Comparison of ENCODE assay signal across 8 cellular contexts in genomic region chr1:21149430-21149861, GRCh38. TPM values are rescaled to one million over a fixed set of nuclear protein-coding genes. Genes with fewer than 3 reads are reported as not detected.
DNase-seq lines count a peak whose midpoint lies in the region; ATAC-seq and TF ChIP-seq lines count a peak whose summit lies in the region.

No MANE protein-coding gene starts in this region.

- H3K27ac ChIP-seq in angular gyrus (ENCODE audit: low read depth, low read length) (peak overlapping the region; percentile 82), skeletal muscle tissue (ENCODE audit: low read depth, low read length) (peak overlapping the region; percentile 46)

- H3K4me3 ChIP-seq in HFF-Myc (replicated peaks; ENCODE audit: low read depth, low read length) (no peak overlapping the region), skeletal muscle tissue (ENCODE audit: low read length in 3 of 3) (peak overlapping the region in 1 of 3 donors; percentile 26)

- TF ChIP-seq CTCF in HFF-Myc (IDR thresholded peaks at IDR 0.05; ENCODE audit: low read depth, low read length, missing control alignments), result no peak

- peaks cover 12 to 26% (median 12%) of the 10 kb centered on the region in 3 donors for H3K4me1 ChIP-seq in skeletal muscle tissue (ENCODE audit: control insufficient read depth in 3 of 3, insufficient read depth in 3 of 3, low read length in 3 of 3)

- DNase-seq in HFF-Myc (ENCODE audit: extremely low read depth, low read depth) (peak; percentile 51), left ventricle myocardium superior (no peak)
- DNase-seq in activated CD4-positive, alpha-beta T cell treated with anti-CD3 and anti-CD28 coated beads, Interleukin-2, amount 50 U/mL, for 4 hours, result no peak
- no peak for DNase-seq in stimulated activated CD8-positive, alpha-beta memory T cell treated with anti-CD3 and anti-CD28 coated beads, Interleukin-4, amount 100 ng/mL, for 48 hours

- H3K27me3 ChIP-seq in skeletal muscle tissue (ENCODE audit: control insufficient read depth in 3 of 3, insufficient read depth in 3 of 3, low read length in 3 of 3), result no peaks in the 10 kb centered on the region

- no peaks in the 10 kb centered on the region for H3K9me3 ChIP-seq in skeletal muscle tissue (ENCODE audit: control insufficient read depth in 3 of 3, low read length in 3 of 3)

- H3K36me3 ChIP-seq in skeletal muscle tissue (ENCODE audit: control insufficient read depth in 3 of 3, insufficient read depth in 3 of 3, low read length in 3 of 3), result peaks cover 0 to 4% (median 0%) of the 10 kb centered on the region in 3 donors

- peak overlapping the region in 1 of 3 donors; percentile 8 for H3K9ac ChIP-seq in skeletal muscle tissue (ENCODE audit: low read depth in 1 of 3, low read length in 3 of 3)

- intact Hi-C loops in left ventricle myocardium superior (cut with micrococcal nuclease), result no loop called here

- ATAC-seq in left ventricle myocardium superior, result peak; percentile 88
- no peak for ATAC-seq in HG02885 (IDR thresholded peaks at IDR 0.05; ENCODE audit: poor library complexity, unreplicated experiment)
- ATAC-seq in GM21528 (IDR thresholded peaks at IDR 0.05; ENCODE audit: low FRiP score, unreplicated experiment), result no peak

RNA-seq across cellular contexts. Expression of gene EIF4G3, which starts 27.3 kb away (rescaled TPM):
- total RNA-seq in left ventricle myocardium superior, result 28.8 TPM
- total RNA-seq in skeletal muscle tissue, result 23.5 TPM
